8 cellular contexts compared by ENCODE assay signal in the genomic region with DNA sequence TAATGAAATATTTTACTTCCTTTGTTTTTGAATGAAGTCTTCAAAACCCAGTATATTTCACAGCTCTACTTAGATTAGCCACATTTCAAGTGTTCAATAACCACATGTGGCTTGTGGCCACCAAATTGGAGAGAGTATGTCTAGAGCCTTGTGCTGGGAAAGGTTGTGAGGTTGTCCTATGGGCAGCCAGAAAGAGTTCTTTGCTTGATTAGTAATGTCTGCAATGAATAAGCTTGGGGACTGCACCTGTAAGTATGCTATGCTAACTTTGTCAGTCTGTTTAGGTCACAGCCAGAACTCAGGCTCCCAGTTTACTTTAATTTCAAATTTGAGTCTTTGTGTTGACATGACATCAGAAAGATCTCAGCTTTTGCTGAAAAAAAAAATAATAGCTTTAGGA.
"Had no signal": no experiment of that assay in that cellular context is flagged by ENCODE, and none has a peak within 500 bp of the region (broad histone marks: within the 10 kb centered on the region; RNA-seq: fewer than 3 reads in every experiment).

No MANE protein-coding gene starts in this region.

- H3K27ac ChIP-seq: HL-60, KMS-11 had no signal

- H3K9ac ChIP-seq: KMS-11 had no signal

- ATAC-seq: HepG2, K562 had no signal

- DNase-seq: IMR-90, KBM-7, KG1 had no signal

- FAIRE-seq: HepG2, HTR-8/SVneo, K562 had no signal

- H3K4me3 ChIP-seq: K562 had no signal

- H3K4me2 ChIP-seq: KMS-11 had no signal
